2 cellular contexts compared by ENCODE assay signal in genomic region chr14:33363687-33364086, GRCh38.
TF ChIP-seq lines count a peak whose summit lies in the region.

No MANE protein-coding gene starts in this region.

TF ChIP-seq in SK-N-SH treated with all-trans-retinoic acid at 6 μM for 48 hours, 23 proteins besides CTCF, POLR2A, EP300 and RAD21 (continued from another document):
- TF ChIP-seq TCF4 (CRISPR knock-in tag; IDR thresholded peaks at IDR 0.05; ENCODE audit: borderline replicate concordance) (no peak), GLIS3 (CRISPR knock-in tag; IDR thresholded peaks at IDR 0.05) (no peak), PATZ1 (CRISPR knock-in tag; IDR thresholded peaks at IDR 0.05; ENCODE audit: borderline replicate concordance) (no peak), ISL1 (CRISPR knock-in tag; IDR thresholded peaks at IDR 0.05) (no peak), POU6F1 (CRISPR knock-in tag; IDR thresholded peaks at IDR 0.05; ENCODE audit: borderline replicate concordance, low read depth) (no peak), TOX (CRISPR knock-in tag; IDR thresholded peaks at IDR 0.05; ENCODE audit: borderline replicate concordance) (no peak), ZNF70 (CRISPR knock-in tag; IDR thresholded peaks at IDR 0.05) (no peak), CSDC2 (CRISPR knock-in tag; IDR thresholded peaks at IDR 0.05) (no peak), RARB (CRISPR knock-in tag; IDR thresholded peaks at IDR 0.05) (no peak), ARNTL (CRISPR knock-in tag; IDR thresholded peaks at IDR 0.05; ENCODE audit: borderline replicate concordance, low read depth) (no peak), ZFP30 (CRISPR knock-in tag; IDR thresholded peaks at IDR 0.05) (no peak), PPARA (CRISPR knock-in tag; IDR thresholded peaks at IDR 0.05; ENCODE audit: borderline replicate concordance) (no peak)
- TF ChIP-seq, protein P1, sequence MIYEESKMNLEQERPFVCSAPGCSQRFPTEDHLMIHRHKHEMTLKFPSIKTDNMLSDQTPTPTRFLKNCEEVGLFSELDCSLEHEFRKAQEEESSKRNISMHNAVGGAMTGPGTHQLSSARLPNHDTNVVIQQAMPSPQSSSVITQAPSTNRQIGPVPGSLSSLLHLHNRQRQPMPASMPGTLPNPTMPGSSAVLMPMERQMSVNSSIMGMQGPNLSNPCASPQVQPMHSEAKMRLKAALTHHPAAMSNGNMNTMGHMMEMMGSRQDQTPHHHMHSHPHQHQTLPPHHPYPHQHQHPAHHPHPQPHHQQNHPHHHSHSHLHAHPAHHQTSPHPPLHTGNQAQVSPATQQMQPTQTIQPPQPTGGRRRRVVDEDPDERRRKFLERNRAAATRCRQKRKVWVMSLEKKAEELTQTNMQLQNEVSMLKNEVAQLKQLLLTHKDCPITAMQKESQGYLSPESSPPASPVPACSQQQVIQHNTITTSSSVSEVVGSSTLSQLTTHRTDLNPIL (CRISPR knock-in tag; IDR thresholded peaks at IDR 0.05; ENCODE audit: low read depth), result no peak

TF ChIP-seq in SK-N-SH, 30 proteins besides CTCF, POLR2A, EP300 and RAD21 (continued from another document):
- TF ChIP-seq, protein P2, sequence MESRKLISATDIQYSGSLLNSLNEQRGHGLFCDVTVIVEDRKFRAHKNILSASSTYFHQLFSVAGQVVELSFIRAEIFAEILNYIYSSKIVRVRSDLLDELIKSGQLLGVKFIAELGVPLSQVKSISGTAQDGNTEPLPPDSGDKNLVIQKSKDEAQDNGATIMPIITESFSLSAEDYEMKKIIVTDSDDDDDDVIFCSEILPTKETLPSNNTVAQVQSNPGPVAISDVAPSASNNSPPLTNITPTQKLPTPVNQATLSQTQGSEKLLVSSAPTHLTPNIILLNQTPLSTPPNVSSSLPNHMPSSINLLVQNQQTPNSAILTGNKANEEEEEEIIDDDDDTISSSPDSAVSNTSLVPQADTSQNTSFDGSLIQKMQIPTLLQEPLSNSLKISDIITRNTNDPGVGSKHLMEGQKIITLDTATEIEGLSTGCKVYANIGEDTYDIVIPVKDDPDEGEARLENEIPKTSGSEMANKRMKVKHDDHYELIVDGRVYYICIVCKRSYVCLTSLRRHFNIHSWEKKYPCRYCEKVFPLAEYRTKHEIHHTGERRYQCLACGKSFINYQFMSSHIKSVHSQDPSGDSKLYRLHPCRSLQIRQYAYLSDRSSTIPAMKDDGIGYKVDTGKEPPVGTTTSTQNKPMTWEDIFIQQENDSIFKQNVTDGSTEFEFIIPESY (IDR thresholded peaks at IDR 0.05; ENCODE audit: borderline replicate concordance, low read depth), result no peak
- TF ChIP-seq TEAD4 (IDR thresholded peaks at IDR 0.05; ENCODE audit: borderline replicate concordance, insufficient read depth), result no peak
- no peak for TF ChIP-seq TAF1 (IDR thresholded peaks at IDR 0.05; ENCODE audit: borderline replicate concordance, low read depth, low read length)
- no peak for TF ChIP-seq JUND (IDR thresholded peaks at IDR 0.05)
- no peak for TF ChIP-seq MXI1 (IDR thresholded peaks at IDR 0.05; ENCODE audit: low read depth, low read length)
- TF ChIP-seq, protein P3, sequence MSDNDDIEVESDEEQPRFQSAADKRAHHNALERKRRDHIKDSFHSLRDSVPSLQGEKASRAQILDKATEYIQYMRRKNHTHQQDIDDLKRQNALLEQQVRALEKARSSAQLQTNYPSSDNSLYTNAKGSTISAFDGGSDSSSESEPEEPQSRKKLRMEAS (IDR thresholded peaks at IDR 0.05; ENCODE audit: low read depth), result no peak
- no peak for TF ChIP-seq GATA2 (CRISPR knock-in tag; IDR thresholded peaks at IDR 0.05)
- no peak for TF ChIP-seq FOXM1 (IDR thresholded peaks at IDR 0.05; ENCODE audit: low read depth)
- TF ChIP-seq USF1 (IDR thresholded peaks at IDR 0.05; ENCODE audit: borderline replicate concordance, low read depth), result no peak
- no peak for TF ChIP-seq GABPA (IDR thresholded peaks at IDR 0.05; ENCODE audit: low read depth)
- no peak for TF ChIP-seq POLR2AphosphoS5 (IDR thresholded peaks at IDR 0.05; ENCODE audit: low read depth, low read length)
